19 cellular contexts compared by ENCODE assay signal in genomic region chr20:53445276-53445675, GRCh38.
DNase-seq lines count a peak whose midpoint lies in the region; ATAC-seq and TF ChIP-seq lines count a peak whose summit lies in the region.
"Had no signal": no experiment of that assay in that cellular context is flagged by ENCODE, and none has a peak within 500 bp of the region (broad histone marks: within the 10 kb centered on the region; RNA-seq: fewer than 3 reads in every experiment).

No MANE protein-coding gene starts in this region.

- no peak overlapping the region for H3K4me2 ChIP-seq in GM23248 (ENCODE audit: unreplicated experiment)

- H3K27ac Mint-ChIP-seq in nephron (peak overlapping the region; percentile 98 to 99 (median 99)), glutamatergic neuron (ENCODE audit: unreplicated experiment) (no peak overlapping the region)

- H3K27me3 ChIP-seq in GM23248 (replicated peaks; ENCODE audit: insufficient read depth) = no peaks in the 10 kb centered on the region
- H3K27me3 ChIP-seq in thyroid gland = no peaks in the 10 kb centered on the region
- peaks cover 0 to 6% (median 0%) of the 10 kb centered on the region in 7 donors for H3K27me3 ChIP-seq in spleen (replicated peaks in 1 of 7)

- intact Hi-C loops in thyroid gland (cut with DNase I) = no loop called here
- intact Hi-C loops in left colon (cut with DNase I, micrococcal nuclease) = no loop called here
- intact Hi-C loops in spleen (cut with DNase I; ENCODE audit: low total_unique reads) = no loop called here

- H3K36me3 ChIP-seq in GM23248 (ENCODE audit: low read depth) (no peaks in the 10 kb centered on the region), thyroid gland (no peaks in the 10 kb centered on the region), spleen (no peaks in the 10 kb centered on the region)

- H3K9me3 Mint-ChIP-seq in nephron = peaks cover 32% of the 10 kb centered on the region
- H3K9me3 Mint-ChIP-seq in glutamatergic neuron (ENCODE audit: unreplicated experiment) = no peaks in the 10 kb centered on the region

- TF ChIP-seq POLR2A in thyroid gland (IDR thresholded peaks at IDR 0.05) (no peak), spleen (IDR thresholded peaks at IDR 0.05) (no peak)

- no peaks in the 10 kb centered on the region for H3K9me2 ChIP-seq in GM23248 (ENCODE audit: insufficient read depth)

- WGBS in GM23248 (ENCODE audit: low coverage in 1 of 2, low lambda C conversion rate in 2 of 2, missing lambda C conversion rate in 2 of 2), 2 experiments = 64 to 73% methylated on average over 7 of the region's 7 CpGs
- WGBS in thyroid gland, 2 donors = 75 to 86% methylated on average over 7 of the region's 7 CpGs
- 66 to 77% (median 74%) methylated on average over 7 of the region's 7 CpGs for WGBS in spleen, 5 donors

- no peak overlapping the region for H3K9ac ChIP-seq in GM23248

- no peak overlapping the region for H3K4me3 ChIP-seq in GM23248
- no peak overlapping the region for H3K4me3 ChIP-seq in fibroblast of mammary gland (ENCODE audit: control insufficient read depth, low read depth, low read length)
- no peak overlapping the region for H3K4me3 ChIP-seq in thyroid gland (replicated peaks in 1 of 3)
- no peak overlapping the region for H3K4me3 ChIP-seq in spleen

- H3K4me1 Mint-ChIP-seq in nephron (peaks cover 50% of the 10 kb centered on the region), glutamatergic neuron (ENCODE audit: low read depth, unreplicated experiment) (no peaks in the 10 kb centered on the region)

- H3K4me1 ChIP-seq in GM23248 (ENCODE audit: insufficient read depth) (no peaks in the 10 kb centered on the region), thyroid gland (peaks cover 10 to 12% of the 10 kb centered on the region in 2 donors), spleen (no peaks in the 10 kb centered on the region)

- H3K36me3 Mint-ChIP-seq in nephron (ENCODE audit: low read depth) (peaks cover 47% of the 10 kb centered on the region), glutamatergic neuron (ENCODE audit: unreplicated experiment) (peaks cover 31% of the 10 kb centered on the region)

- no peaks in the 10 kb centered on the region for H3K79me2 ChIP-seq in GM23248 (ENCODE audit: insufficient read depth)

- in situ Hi-C loops in GM23248 (cut with MboI) = no loop called here

- peak overlapping the region in 1 of 3 experiments; percentile 34 for H3K4me3 Mint-ChIP-seq in nephron
- H3K4me3 Mint-ChIP-seq in glutamatergic neuron (ENCODE audit: unreplicated experiment) = no peak overlapping the region

- peak; percentile 5 for DNase-seq in GM23248
- peak; percentile 25 for DNase-seq in fibroblast of mammary gland (ENCODE audit: low read depth)
- DNase-seq in thyroid gland = no peak
- no peak for DNase-seq in left colon
- DNase-seq in spleen = no peak
- DNase-seq in glutamatergic neuron = no peak
- DNase-seq: C1 segment of cervical spinal cord, DMS79 treated with DMSO at 0.1 percent for 48 hours, HCEC 1CT, NCI-H1105 treated with DMSO at 0.1 percent for 48 hours, NCI-H1694, NCI-H2107, NCI-H524 treated with DMSO at 0.1 percent for 48 hours, PC-3, RPMI8226, SIG-M5 had no signal

- H3K9me3 ChIP-seq in GM23248 (ENCODE audit: low read depth) (no peaks in the 10 kb centered on the region), thyroid gland (no peaks in the 10 kb centered on the region), spleen (peaks cover 6 to 37% (median 35%) of the 10 kb centered on the region in 8 donors)

- no peaks in the 10 kb centered on the region for H4K20me1 ChIP-seq in GM23248 (ENCODE audit: insufficient read depth)

- no peaks in the 10 kb centered on the region for H3F3A ChIP-seq in GM23248 (ENCODE audit: insufficient read depth)

- H3K27ac ChIP-seq in GM23248 (no peak overlapping the region), VCaP (peak overlapping the region; percentile 72), thyroid gland (no peak overlapping the region), spleen (no peak overlapping the region)

- H3K27me3 Mint-ChIP-seq in nephron (ENCODE audit: low read depth) = peaks cover 11% of the 10 kb centered on the region
- H3K27me3 Mint-ChIP-seq in glutamatergic neuron (ENCODE audit: unreplicated experiment) = peaks cover 1% of the 10 kb centered on the region

- no peak for ATAC-seq in left colon
- ATAC-seq: PC-3, SK-N-SH treated with all-trans-retinoic acid at 6 μM for 48 hours had no signal

- H2AFZ ChIP-seq in GM23248 = no peak overlapping the region

- TF ChIP-seq CTCF in VCaP (conservative IDR thresholded peaks at IDR 0.05) (no peak), fibroblast of mammary gland (conservative IDR thresholded peaks at IDR 0.05; ENCODE audit: control insufficient read depth, insufficient read depth, low read depth, low read length) (no peak), nephron (IDR thresholded peaks at IDR 0.05; ENCODE audit: unreplicated experiment in 3 of 3) (no peak), thyroid gland (IDR thresholded peaks at IDR 0.05) (no peak), spleen (IDR thresholded peaks at IDR 0.05 in 8 of 11, conservative IDR thresholded peaks at IDR 0.05 in 3 of 11) (no peak), glutamatergic neuron (IDR thresholded peaks at IDR 0.05; ENCODE audit: partially characterized antibody, unreplicated experiment) (no peak)

Comparison
In these comparisons a context has a peak if more than half of its experiments do, and no peak if none do; other contexts are left out.
1. DNase-seq: peak in GM23248 (single experiment) and fibroblast of mammary gland (single experiment); none in thyroid gland (0 of 2), left colon (0 of 2), spleen (single experiment) and glutamatergic neuron (single experiment).